ENCODE assay signal across 9 cellular contexts in the genomic region with DNA sequence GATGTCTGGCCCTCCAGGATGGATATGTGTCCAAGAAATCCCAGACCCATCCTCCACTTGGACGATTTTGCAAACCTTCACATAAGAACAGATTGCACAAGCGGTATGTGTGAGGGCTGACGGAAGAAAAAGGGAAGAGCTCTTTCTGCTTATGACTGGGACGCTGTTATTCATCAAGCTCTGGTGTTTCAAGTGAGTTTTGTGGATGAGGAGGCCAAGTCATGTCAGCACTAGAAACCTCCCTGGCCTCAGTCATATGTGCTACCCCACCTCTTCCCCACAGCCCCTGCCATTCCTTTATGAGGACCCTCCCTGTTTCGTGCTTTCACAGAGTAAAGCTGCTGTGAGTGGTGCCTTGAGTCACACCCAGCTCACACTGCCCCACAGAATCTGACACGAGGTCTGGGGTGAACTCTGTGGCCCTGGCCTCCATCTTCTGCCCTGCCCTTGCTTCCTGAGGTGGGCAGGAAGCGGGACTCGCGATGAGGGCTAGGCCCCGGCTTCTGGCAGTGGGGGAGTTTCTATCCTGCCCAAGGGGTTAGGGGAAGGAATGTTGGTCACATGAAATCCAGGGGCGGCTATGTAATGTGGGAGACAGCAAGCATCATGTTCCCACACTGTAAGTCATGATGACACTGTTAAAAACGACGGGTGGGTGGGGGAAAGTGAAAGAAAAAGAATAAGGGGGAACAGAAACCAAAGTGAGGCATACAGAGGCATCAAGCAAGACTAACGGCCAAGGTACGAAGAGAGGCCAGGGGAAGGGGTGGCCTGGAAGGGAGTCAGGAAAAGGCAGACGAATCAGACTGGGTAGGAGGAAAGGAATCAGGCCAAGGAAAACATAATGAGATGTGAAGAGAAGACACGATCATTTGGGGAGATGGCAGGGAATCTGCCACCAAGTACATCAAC.
DNase-seq lines count a peak whose midpoint lies in the region; ATAC-seq and TF ChIP-seq lines count a peak whose summit lies in the region.
"Had no signal": no experiment of that assay in that cellular context is flagged by ENCODE, and none has a peak within 500 bp of the region (broad histone marks: within the 10 kb centered on the region; RNA-seq: fewer than 3 reads in every experiment).

No MANE protein-coding gene starts in this region.

- peak overlapping the region; percentile 55 to 61 for H3K4me3 Mint-ChIP-seq in effector memory CD8-positive, alpha-beta T cell

- CTCF ChIA-PET in SK-N-SH (lab: Yijun Ruan, JAX), result no interaction called here

- H3K4me3 ChIP-seq in SK-N-SH (ENCODE audit: low read depth in 2 of 2, low read length in 1 of 2) (no peak overlapping the region), ovary (no peak overlapping the region)

- no peaks in the 10 kb centered on the region for H3K79me2 ChIP-seq in SK-N-SH (ENCODE audit: insufficient read depth)

- POLR2A ChIA-PET in SK-N-SH (lab: Yijun Ruan, JAX), result no interaction called here

- H3K4me1 ChIP-seq in SK-N-SH (ENCODE audit: control insufficient read depth in 1 of 2, insufficient read depth in 2 of 2, low read depth in 1 of 2, low read length in 1 of 2), result peaks cover 0 to 14% of the 10 kb centered on the region in 2 experiments; a peak in 3 of 4 replicates
- no peaks in the 10 kb centered on the region for H3K4me1 ChIP-seq in ovary (ENCODE audit: insufficient read depth)

- H3K36me3 Mint-ChIP-seq in effector memory CD8-positive, alpha-beta T cell (ENCODE audit: insufficient read depth), result peaks cover 5% of the 10 kb centered on the region

- no peaks in the 10 kb centered on the region for H3K27me3 Mint-ChIP-seq in effector memory CD8-positive, alpha-beta T cell

- no peaks in the 10 kb centered on the region for H3K36me3 ChIP-seq in SK-N-SH (replicated peaks in 1 of 2; ENCODE audit: control insufficient read depth in 1 of 2, insufficient read depth in 2 of 2, low read length in 1 of 2)
- no peaks in the 10 kb centered on the region for H3K36me3 ChIP-seq in ovary

- peak overlapping the region; percentile 90 to 96 for H3K27ac Mint-ChIP-seq in effector memory CD8-positive, alpha-beta T cell

- peaks cover 29 to 45% of the 10 kb centered on the region in 2 donors for H3K4me1 Mint-ChIP-seq in effector memory CD8-positive, alpha-beta T cell (ENCODE audit: low read depth in 2 of 2)

- no peak for TF ChIP-seq CTCF in SK-N-SH (IDR thresholded peaks at IDR 0.05)
- no peak for TF ChIP-seq CTCF in ovary (IDR thresholded peaks at IDR 0.05)

- H2AFZ ChIP-seq in SK-N-SH (ENCODE audit: low read depth), result peak overlapping the region; percentile 49; the same call in 1 of the 2 replicates

- TF ChIP-seq RAD21 in SK-N-SH (IDR thresholded peaks at IDR 0.05; ENCODE audit: low read length), result no peak

- H3K4me2 ChIP-seq in SK-N-SH, result no peak overlapping the region

- no peaks in the 10 kb centered on the region for H4K20me1 ChIP-seq in SK-N-SH (ENCODE audit: insufficient read depth)

- ATAC-seq in SK-N-SH treated with all-trans-retinoic acid at 6 μM for 48 hours (no peak), HG03095 (IDR thresholded peaks at IDR 0.05; ENCODE audit: unreplicated experiment) (peak; percentile 47)
- ATAC-seq in effector memory CD8-positive, alpha-beta T cell (replicated peaks), result peak; percentile 72

- 93% methylated on average over 17 of the region's 17 CpGs for WGBS in SK-N-SH (ENCODE audit: low lambda C conversion rate)
- 56 to 72% (median 69%) methylated on average over 17 of the region's 17 CpGs for WGBS in ovary, 3 donors

- DNase-seq in SK-N-SH, result no peak
- peak; percentile 31 for DNase-seq in activated CD4-positive, CD25-positive, alpha-beta regulatory T cell treated with anti-CD3 and anti-CD28 coated beads, Interleukin-2, amount 50 U/mL, for 16 hours (ENCODE audit: low read depth, low spot score)
- peak; percentile 29 to 51 (median 32) for DNase-seq in effector memory CD8-positive, alpha-beta T cell
- DNase-seq in putamen (ENCODE audit: low spot score), result peak; percentile 19
- DNase-seq in ovary, result no peak
- DNase-seq in cortex of kidney (lab: John Stamatoyannopoulos, UW), result no peak

- H3K9me3 ChIP-seq in SK-N-SH, result no peaks in the 10 kb centered on the region
- no peaks in the 10 kb centered on the region for H3K9me3 ChIP-seq in ovary

- no peaks in the 10 kb centered on the region for H3K9me3 Mint-ChIP-seq in effector memory CD8-positive, alpha-beta T cell

- TF ChIP-seq EP300 in SK-N-SH (IDR thresholded peaks at IDR 0.05; ENCODE audit: borderline replicate concordance in 1 of 2, low read depth in 1 of 2, low read length in 1 of 2), result no peak
- TF ChIP-seq EP300 in ovary (IDR thresholded peaks at IDR 0.05), result no peak

- no peaks in the 10 kb centered on the region for H3K9me2 ChIP-seq in SK-N-SH

- TF ChIP-seq POLR2A in ovary (IDR thresholded peaks at IDR 0.05), result no peak

- H3F3A ChIP-seq in SK-N-SH (replicated peaks; ENCODE audit: insufficient read depth), result no peaks in the 10 kb centered on the region

- intact Hi-C loops in ovary (cut with DNase I), result no loop called here

- no peaks in the 10 kb centered on the region for H3K27me3 ChIP-seq in SK-N-SH (ENCODE audit: insufficient read depth)
- H3K27me3 ChIP-seq in ovary, result no peaks in the 10 kb centered on the region

- H3K27ac ChIP-seq in SK-N-SH (ENCODE audit: low read depth in 2 of 2, low read length in 1 of 2) (no peak overlapping the region), ovary (no peak overlapping the region)
- H3K27ac ChIP-seq: epithelial cell of prostate had no signal

- H3K9ac ChIP-seq in SK-N-SH, result no peak overlapping the region

TF ChIP-seq in SK-N-SH, 30 proteins besides CTCF, POLR2A, EP300 and RAD21 (continues in another document):
- no peak for TF ChIP-seq MXI1 (IDR thresholded peaks at IDR 0.05; ENCODE audit: low read depth, low read length)
- TF ChIP-seq FOXM1 (IDR thresholded peaks at IDR 0.05; ENCODE audit: low read depth), result no peak
- TF ChIP-seq, protein P1, sequence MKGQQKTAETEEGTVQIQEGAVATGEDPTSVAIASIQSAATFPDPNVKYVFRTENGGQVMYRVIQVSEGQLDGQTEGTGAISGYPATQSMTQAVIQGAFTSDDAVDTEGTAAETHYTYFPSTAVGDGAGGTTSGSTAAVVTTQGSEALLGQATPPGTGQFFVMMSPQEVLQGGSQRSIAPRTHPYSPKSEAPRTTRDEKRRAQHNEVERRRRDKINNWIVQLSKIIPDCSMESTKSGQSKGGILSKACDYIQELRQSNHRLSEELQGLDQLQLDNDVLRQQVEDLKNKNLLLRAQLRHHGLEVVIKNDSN (IDR thresholded peaks at IDR 0.05; ENCODE audit: borderline replicate concordance, low read depth), result no peak
- TF ChIP-seq TCF12 (IDR thresholded peaks at IDR 0.05), result no peak
- TF ChIP-seq JUND (IDR thresholded peaks at IDR 0.05), result no peak
- no peak for TF ChIP-seq POLR2AphosphoS5 (IDR thresholded peaks at IDR 0.05; ENCODE audit: low read depth, low read length)
- TF ChIP-seq NFIC (IDR thresholded peaks at IDR 0.05; ENCODE audit: borderline replicate concordance), result no peak
- no peak for TF ChIP-seq MEF2A (IDR thresholded peaks at IDR 0.05; ENCODE audit: borderline replicate concordance, low read depth)
- no peak for TF ChIP-seq GABPA (IDR thresholded peaks at IDR 0.05; ENCODE audit: low read depth)
- TF ChIP-seq GATA2 (CRISPR knock-in tag; IDR thresholded peaks at IDR 0.05), result no peak
- TF ChIP-seq CHD2 (IDR thresholded peaks at IDR 0.05; ENCODE audit: low read length, partially characterized antibody), result no peak
- TF ChIP-seq FOXJ3 (CRISPR knock-in tag; IDR thresholded peaks at IDR 0.05), result no peak
- TF ChIP-seq, protein P2, sequence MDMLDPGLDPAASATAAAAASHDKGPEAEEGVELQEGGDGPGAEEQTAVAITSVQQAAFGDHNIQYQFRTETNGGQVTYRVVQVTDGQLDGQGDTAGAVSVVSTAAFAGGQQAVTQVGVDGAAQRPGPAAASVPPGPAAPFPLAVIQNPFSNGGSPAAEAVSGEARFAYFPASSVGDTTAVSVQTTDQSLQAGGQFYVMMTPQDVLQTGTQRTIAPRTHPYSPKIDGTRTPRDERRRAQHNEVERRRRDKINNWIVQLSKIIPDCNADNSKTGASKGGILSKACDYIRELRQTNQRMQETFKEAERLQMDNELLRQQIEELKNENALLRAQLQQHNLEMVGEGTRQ (IDR thresholded peaks at IDR 0.05; ENCODE audit: borderline replicate concordance, low read depth, low read length), result no peak
- no peak for TF ChIP-seq NRF1 (IDR thresholded peaks at IDR 0.05; ENCODE audit: low read depth, low read length)

TF ChIP-seq in SK-N-SH treated with all-trans-retinoic acid at 6 μM for 48 hours, 23 proteins besides CTCF, POLR2A, EP300 and RAD21:
- TF ChIP-seq ZC3H10 (CRISPR knock-in tag; IDR thresholded peaks at IDR 0.05) (no peak), ZFP3 (CRISPR knock-in tag; IDR thresholded peaks at IDR 0.05) (no peak)
- TF ChIP-seq, protein P3, sequence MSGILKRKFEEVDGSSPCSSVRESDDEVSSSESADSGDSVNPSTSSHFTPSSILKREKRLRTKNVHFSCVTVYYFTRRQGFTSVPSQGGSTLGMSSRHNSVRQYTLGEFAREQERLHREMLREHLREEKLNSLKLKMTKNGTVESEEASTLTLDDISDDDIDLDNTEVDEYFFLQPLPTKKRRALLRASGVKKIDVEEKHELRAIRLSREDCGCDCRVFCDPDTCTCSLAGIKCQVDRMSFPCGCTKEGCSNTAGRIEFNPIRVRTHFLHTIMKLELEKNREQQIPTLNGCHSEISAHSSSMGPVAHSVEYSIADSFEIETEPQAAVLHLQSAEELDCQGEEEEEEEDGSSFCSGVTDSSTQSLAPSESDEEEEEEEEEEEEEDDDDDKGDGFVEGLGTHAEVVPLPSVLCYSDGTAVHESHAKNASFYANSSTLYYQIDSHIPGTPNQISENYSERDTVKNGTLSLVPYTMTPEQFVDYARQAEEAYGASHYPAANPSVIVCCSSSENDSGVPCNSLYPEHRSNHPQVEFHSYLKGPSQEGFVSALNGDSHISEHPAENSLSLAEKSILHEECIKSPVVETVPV (CRISPR knock-in tag; IDR thresholded peaks at IDR 0.05), result no peak

Comparison
In these comparisons a context has a peak if more than half of its experiments do, and no peak if none do; other contexts are left out.
1. DNase-seq: peak in activated CD4-positive, CD25-positive, alpha-beta regulatory T cell treated with anti-CD3 and anti-CD28 coated beads, Interleukin-2, amount 50 U/mL, for 16 hours (single experiment), effector memory CD8-positive, alpha-beta T cell (3 of 3) and putamen (single experiment); none in SK-N-SH (single experiment), ovary (0 of 5) and cortex of kidney (single experiment).